ENCODE assay signal across 9 cellular contexts in genomic region chr19:17391371-17392151, GRCh38. TPM values are rescaled to one million over a fixed set of nuclear protein-coding genes. Genes with fewer than 3 reads are reported as not detected.
DNase-seq lines count a peak whose midpoint lies in the region; ATAC-seq and TF ChIP-seq lines count a peak whose summit lies in the region.
"Had no signal": no experiment of that assay in that cellular context is flagged by ENCODE, and none has a peak within 500 bp of the region (broad histone marks: within the 10 kb centered on the region; RNA-seq: fewer than 3 reads in every experiment).

No MANE protein-coding gene starts in this region.

- H3K4me2 ChIP-seq in neural progenitor cell = peak overlapping the region; percentile 97

- H3K9me3 ChIP-seq in neural progenitor cell (ENCODE audit: low read depth) = peaks cover 4% of the 10 kb centered on the region

- peaks cover 14% of the 10 kb centered on the region for H3K27me3 ChIP-seq in neural progenitor cell

- no peaks in the 10 kb centered on the region for H3K9me3 Mint-ChIP-seq in activated CD4-positive, alpha-beta T cell treated with anti-CD3 and anti-CD28 coated beads, Interleukin-2, amount 10 ng/mL, durations not matched to agents 24 days and 14 days
- peaks cover 8% of the 10 kb centered on the region for H3K9me3 Mint-ChIP-seq in dendritic cell treated with granulocyte-macrophage colony-stimulating factor and Interleukin-4, amounts not matched to agents 40 ng/mL and 50 ng/mL, for 4 days
- peaks cover 8% of the 10 kb centered on the region for H3K9me3 Mint-ChIP-seq in neural progenitor cell

- no peaks in the 10 kb centered on the region for H3K36me3 ChIP-seq in neural progenitor cell

- no peak for TF ChIP-seq POLR2A in lower leg skin (IDR thresholded peaks at IDR 0.05)

- H3K27ac Mint-ChIP-seq in activated CD4-positive, alpha-beta T cell treated with anti-CD3 and anti-CD28 coated beads, Interleukin-2, amount 10 ng/mL, durations not matched to agents 24 days and 14 days = peak overlapping the region; percentile 11
- peak overlapping the region; percentile 83 for H3K27ac Mint-ChIP-seq in dendritic cell treated with granulocyte-macrophage colony-stimulating factor and Interleukin-4, amounts not matched to agents 40 ng/mL and 50 ng/mL, for 4 days
- no peak overlapping the region for H3K27ac Mint-ChIP-seq in neural progenitor cell

- ATAC-seq in HG03432 (IDR thresholded peaks at IDR 0.05; ENCODE audit: unreplicated experiment) = no peak

- no peaks in the 10 kb centered on the region for H4K20me1 ChIP-seq in neural progenitor cell (ENCODE audit: low read depth)

- H3F3A ChIP-seq in neural progenitor cell (ENCODE audit: low read depth) = peaks cover 26% of the 10 kb centered on the region

- no peak overlapping the region for H3K9ac ChIP-seq in neural progenitor cell

- H3K79me2 ChIP-seq in neural progenitor cell (ENCODE audit: low read depth) = no peaks in the 10 kb centered on the region

- peak overlapping the region; percentile 98 for H3K4me3 Mint-ChIP-seq in activated CD4-positive, alpha-beta T cell treated with anti-CD3 and anti-CD28 coated beads, Interleukin-2, amount 10 ng/mL, durations not matched to agents 24 days and 14 days
- H3K4me3 Mint-ChIP-seq in dendritic cell treated with granulocyte-macrophage colony-stimulating factor and Interleukin-4, amounts not matched to agents 40 ng/mL and 50 ng/mL, for 4 days = peak overlapping the region; percentile 93
- peak overlapping the region; percentile 81 for H3K4me3 Mint-ChIP-seq in neural progenitor cell

- H3K4me3 ChIP-seq in neural progenitor cell (peak overlapping the region; percentile 63), lower leg skin (ENCODE audit: low read depth, poor library complexity, severe bottlenecking) (no peak overlapping the region)

- H3K36me3 Mint-ChIP-seq in activated CD4-positive, alpha-beta T cell treated with anti-CD3 and anti-CD28 coated beads, Interleukin-2, amount 10 ng/mL, durations not matched to agents 24 days and 14 days (ENCODE audit: low read depth) = peaks cover 10% of the 10 kb centered on the region
- no peaks in the 10 kb centered on the region for H3K36me3 Mint-ChIP-seq in dendritic cell treated with granulocyte-macrophage colony-stimulating factor and Interleukin-4, amounts not matched to agents 40 ng/mL and 50 ng/mL, for 4 days (ENCODE audit: low read depth)
- H3K36me3 Mint-ChIP-seq in neural progenitor cell = no peaks in the 10 kb centered on the region

- no peaks in the 10 kb centered on the region for H3K4me1 ChIP-seq in neural progenitor cell

- H2AFZ ChIP-seq in neural progenitor cell (replicated peaks) = peak overlapping the region; percentile 89

- H3K4me1 Mint-ChIP-seq in activated CD4-positive, alpha-beta T cell treated with anti-CD3 and anti-CD28 coated beads, Interleukin-2, amount 10 ng/mL, durations not matched to agents 24 days and 14 days = peaks cover 20% of the 10 kb centered on the region
- peaks cover 27% of the 10 kb centered on the region for H3K4me1 Mint-ChIP-seq in dendritic cell treated with granulocyte-macrophage colony-stimulating factor and Interleukin-4, amounts not matched to agents 40 ng/mL and 50 ng/mL, for 4 days (ENCODE audit: low read depth)
- peaks cover 18% of the 10 kb centered on the region for H3K4me1 Mint-ChIP-seq in neural progenitor cell

- TF ChIP-seq CTCF in neural progenitor cell (IDR thresholded peaks at IDR 0.05) = no peak
- no peak for TF ChIP-seq CTCF in lower leg skin (IDR thresholded peaks at IDR 0.05)

- H3K27me3 Mint-ChIP-seq in activated CD4-positive, alpha-beta T cell treated with anti-CD3 and anti-CD28 coated beads, Interleukin-2, amount 10 ng/mL, durations not matched to agents 24 days and 14 days = peaks cover 16% of the 10 kb centered on the region
- H3K27me3 Mint-ChIP-seq in dendritic cell treated with granulocyte-macrophage colony-stimulating factor and Interleukin-4, amounts not matched to agents 40 ng/mL and 50 ng/mL, for 4 days = peaks cover 24% of the 10 kb centered on the region
- peaks cover 17% of the 10 kb centered on the region for H3K27me3 Mint-ChIP-seq in neural progenitor cell (ENCODE audit: insufficient read depth, low read depth)

- 9 to 11% methylated on average over 25 to 26 of the region's 26 CpGs for WGBS in lower leg skin, 2 donors

- no peak overlapping the region for H3K27ac ChIP-seq in neural progenitor cell

- DNase-seq in activated CD4-positive, alpha-beta T cell treated with anti-CD3 and anti-CD28 coated beads, Interleukin-2, amount 10 ng/mL, durations not matched to agents 24 days and 14 days = peak; percentile 68
- no peak for DNase-seq in activated CD4-positive, alpha-beta T cell treated with anti-CD3 and anti-CD28 coated beads for 1 hour
- DNase-seq in NOMO-1 (lab: John Stamatoyannopoulos, UW; ENCODE audit: unreplicated experiment in 2 of 2) = peak; percentile 73
- DNase-seq in neural progenitor cell (ENCODE audit: low spot score) = peak; percentile 31
- DNase-seq in mucosa of gallbladder (ENCODE audit: low spot score) = no peak
- no peak for DNase-seq in lower leg skin (ENCODE audit: low spot score in 2 of 2)

- intact Hi-C loops in activated CD4-positive, alpha-beta T cell treated with anti-CD3 and anti-CD28 coated beads, Interleukin-2, amount 10 ng/mL, durations not matched to agents 24 days and 14 days (cut with micrococcal nuclease) = loop anchor here (1.0 to 10.0 kb wide), 3 partner anchors 13 to 317 kb away; partner anchors contain the start of genes BST2, HAUS8 and MYO9B
- intact Hi-C loops in dendritic cell treated with granulocyte-macrophage colony-stimulating factor and Interleukin-4, amounts not matched to agents 40 ng/mL and 50 ng/mL, for 4 days (cut with micrococcal nuclease) = no loop called here
- intact Hi-C loops in lower leg skin (cut with DNase I; ENCODE audit: low total_unique reads) = loop anchor here (10.0 kb wide), 1 partner anchor 73 kb away; the partner anchor contains the start of gene NXNL1

RNA-seq across cellular contexts. Expression of gene CCDC194, which starts 2.4 kb away (rescaled TPM):
- total RNA-seq in activated CD4-positive, alpha-beta T cell treated with anti-CD3 and anti-CD28 coated beads, Interleukin-2, amount 10 ng/mL, durations not matched to agents 24 days and 14 days = 2.6 and 3.1 TPM in 2 replicates
- total RNA-seq in neural progenitor cell (ENCODE audit: low replicate concordance) (0.56 and 1.1 TPM in 2 replicates), mucosa of gallbladder (1.0 TPM), lower leg skin (not detected)
- total RNA-seq: temporal lobe had no signal

RNA-seq across cellular contexts. Expression of gene BST2, which starts 13.9 kb away (rescaled TPM):
- total RNA-seq in activated CD4-positive, alpha-beta T cell treated with anti-CD3 and anti-CD28 coated beads, Interleukin-2, amount 10 ng/mL, durations not matched to agents 24 days and 14 days = 151 and 153 TPM in 2 replicates
- total RNA-seq in neural progenitor cell (ENCODE audit: low replicate concordance) (44.8 and 65.5 TPM in 2 replicates), mucosa of gallbladder (90.6 TPM), lower leg skin (10 to 100 TPM in 3 of 4 donors, 1 to 10 TPM in 1; 9.4 to 15.9 (median 12.5) TPM)

RNA-seq across cellular contexts. Expression of gene PLVAP, which starts 14.4 kb away (rescaled TPM):
- total RNA-seq in activated CD4-positive, alpha-beta T cell treated with anti-CD3 and anti-CD28 coated beads, Interleukin-2, amount 10 ng/mL, durations not matched to agents 24 days and 14 days = not detected in 2 replicates
- total RNA-seq in neural progenitor cell (ENCODE audit: low replicate concordance) (0.11 and 0.37 TPM in 2 replicates), mucosa of gallbladder (166 TPM), lower leg skin (10 to 100 TPM; 11.7 to 96.5 (median 50.2) TPM)

RNA-seq across cellular contexts. Expression of gene MVB12A, which starts 28.3 kb away (rescaled TPM):
- total RNA-seq in activated CD4-positive, alpha-beta T cell treated with anti-CD3 and anti-CD28 coated beads, Interleukin-2, amount 10 ng/mL, durations not matched to agents 24 days and 14 days = 40.3 and 45.8 TPM in 2 replicates
- total RNA-seq in neural progenitor cell (ENCODE audit: low replicate concordance) = 33.2 and 88.6 TPM in 2 replicates
- 61.2 TPM for total RNA-seq in mucosa of gallbladder
- 10 to 100 TPM; 66.8 to 86.4 (median 75.6) TPM for total RNA-seq in lower leg skin

RNA-seq across cellular contexts. Expression of gene GTPBP3, which starts 54.2 kb away (rescaled TPM):
- 69.9 and 70.3 TPM in 2 replicates for total RNA-seq in activated CD4-positive, alpha-beta T cell treated with anti-CD3 and anti-CD28 coated beads, Interleukin-2, amount 10 ng/mL, durations not matched to agents 24 days and 14 days
- 13.2 and 47.6 TPM in 2 replicates for total RNA-seq in neural progenitor cell (ENCODE audit: low replicate concordance)
- 24.7 TPM for total RNA-seq in mucosa of gallbladder
- total RNA-seq in lower leg skin = 10 to 100 TPM; 30.6 to 36.8 (median 35.0) TPM

Comparison
In these comparisons a context has a peak if more than half of its experiments do, and no peak if none do; other contexts are left out.
1. DNase-seq: peak in activated CD4-positive, alpha-beta T cell treated with anti-CD3 and anti-CD28 coated beads, Interleukin-2, amount 10 ng/mL, durations not matched to agents 24 days and 14 days (single experiment), NOMO-1 (2 of 2) and neural progenitor cell (single experiment); none in activated CD4-positive, alpha-beta T cell treated with anti-CD3 and anti-CD28 coated beads for 1 hour (single experiment), mucosa of gallbladder (single experiment) and lower leg skin (0 of 2).
2. Peak in every context shown above with its lines, with median percentiles within 50 percentile points of each other: H3K4me3 Mint-ChIP-seq.